22 cellular contexts compared by ENCODE assay signal in the genomic region with DNA sequence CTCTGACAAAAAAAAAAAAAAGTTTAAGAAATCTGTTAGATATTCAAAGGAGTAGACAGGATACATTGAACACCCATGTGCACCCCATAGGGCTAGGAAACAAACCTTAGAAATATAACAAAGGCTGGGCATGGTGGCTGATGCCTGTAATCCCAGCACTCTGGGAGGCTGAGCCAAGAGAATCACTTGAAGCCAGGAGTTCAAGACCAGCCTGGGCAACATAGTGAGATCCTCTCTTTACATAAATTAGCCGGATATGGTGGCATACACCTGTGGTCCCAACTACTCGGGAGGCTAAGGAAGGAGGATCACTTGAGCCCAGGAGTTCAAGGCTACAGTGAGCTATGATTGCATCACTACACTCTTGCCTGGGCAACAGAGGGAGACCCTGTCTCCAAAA. TPM values are rescaled to one million over a fixed set of nuclear protein-coding genes. Genes with fewer than 3 reads are reported as not detected.
DNase-seq lines count a peak whose midpoint lies in the region; ATAC-seq, FAIRE-seq and TF ChIP-seq lines count a peak whose summit lies in the region.
"Had no signal": no experiment of that assay in that cellular context is flagged by ENCODE, and none has a peak within 500 bp of the region (broad histone marks: within the 10 kb centered on the region; RNA-seq: fewer than 3 reads in every experiment).

No MANE protein-coding gene starts in this region.

- H2AFZ ChIP-seq in K562 (ENCODE audit: low read depth, low read length): no peak overlapping the region

- TF ChIP-seq POLR2A in K562 (conservative IDR thresholded peaks at IDR 0.05): no peak

- TF ChIP-seq CTCF in RWPE1 (conservative IDR thresholded peaks at IDR 0.05; ENCODE audit: low read depth) (no peak), K562 (IDR thresholded peaks at IDR 0.05 in 2 of 3, conservative IDR thresholded peaks at IDR 0.05 in 1 of 3; ENCODE audit: insufficient read depth in 2 of 3, low read depth in 1 of 3, low read length in 3 of 3) (no peak), foreskin fibroblast (IDR thresholded peaks at IDR 0.05; ENCODE audit: low read depth, low read length) (no peak), foreskin keratinocyte (conservative IDR thresholded peaks at IDR 0.05) (no peak)

- H3K4me1 ChIP-seq in K562 (replicated peaks in 1 of 2; ENCODE audit: control insufficient read depth in 2 of 2, insufficient read depth in 2 of 2, low read length in 2 of 2) (peaks cover 12 to 21% of the 10 kb centered on the region in 2 experiments), foreskin keratinocyte (peaks cover 7% of the 10 kb centered on the region)
- H3K4me1 ChIP-seq: Caco-2 had no signal

- peaks cover 24% of the 10 kb centered on the region for H3K4me1 Mint-ChIP-seq in stimulated activated naive CD8-positive, alpha-beta T cell treated with anti-CD3 and anti-CD28 coated beads, Interleukin-15, amount 100 ng/mL, for 72 hours

- FAIRE-seq in K562 (lab: Jason Lieb, UNC): no peak
- FAIRE-seq: A549, D721Med, G401.6, GM12891, GM19239 had no signal

- H3K4me3 ChIP-seq in K562 (no peak overlapping the region), foreskin fibroblast (ENCODE audit: low read depth in 1 of 2, low read length in 2 of 2) (no peak overlapping the region)
- H3K4me3 ChIP-seq: A549; BLaER1 treated with 17β-estradiol and CSF1 and Interleukin-3, amounts not matched to agents 10 nM and 100 nM had no signal

- DNase-seq in stimulated activated naive CD8-positive, alpha-beta T cell treated with anti-CD3 and anti-CD28 coated beads, Interleukin-15, amount 100 ng/mL, for 72 hours: no peak
- no peak for DNase-seq in stimulated activated naive CD8-positive, alpha-beta T cell treated with anti-CD3 and anti-CD28 coated beads, Interleukin-15, Interleukin-2, amounts not matched to agents 100 U/mL and 50 U/mL, for 24 hours
- DNase-seq in RWPE1 (ENCODE audit: low spot score): no peak
- no peak for DNase-seq in K562 (ENCODE audit: extremely low read depth in 1 of 4, low spot score in 3 of 4)
- no peak for DNase-seq in foreskin fibroblast
- DNase-seq in posterior cingulate gyrus: no peak
- no peak for DNase-seq in foreskin keratinocyte
- DNase-seq: AML-193; Caco-2; Calu3; CD4-positive, alpha-beta T cell; CD8-positive, alpha-beta T cell; DMS79 treated with DMSO at 0.1 percent for 48 hours; GF-D8 had no signal

- WGBS in K562 (ENCODE audit: insufficient coverage, low coverage, missing lambda C conversion rate): 36% methylated on average over 2 of the region's 2 CpGs

- no peak overlapping the region for H3K4me3 Mint-ChIP-seq in stimulated activated naive CD8-positive, alpha-beta T cell treated with anti-CD3 and anti-CD28 coated beads, Interleukin-15, amount 100 ng/mL, for 72 hours
- H3K4me3 Mint-ChIP-seq: CD4-positive, alpha-beta T cell; CD8-positive, alpha-beta T cell had no signal

- H3K79me2 ChIP-seq in K562 (ENCODE audit: control insufficient read depth, insufficient read depth, low read length): no peaks in the 10 kb centered on the region

- TF ChIP-seq RAD21 in K562 (CRISPR knock-in tag; conservative IDR thresholded peaks at IDR 0.05 in 1 of 2, IDR thresholded peaks at IDR 0.05 in 1 of 2): no peak

- no peaks in the 10 kb centered on the region for H3K9me1 ChIP-seq in K562 (ENCODE audit: control insufficient read depth, insufficient read depth, low read length)

- in situ Hi-C loops in K562 (cut with MboI): no loop called here

- no peaks in the 10 kb centered on the region for H3K9me3 Mint-ChIP-seq in stimulated activated naive CD8-positive, alpha-beta T cell treated with anti-CD3 and anti-CD28 coated beads, Interleukin-15, amount 100 ng/mL, for 72 hours
- H3K9me3 Mint-ChIP-seq: CD4-positive, alpha-beta T cell; CD8-positive, alpha-beta T cell had no signal

- TF ChIP-seq EP300 in K562 (IDR thresholded peaks at IDR 0.05; ENCODE audit: low read length): no peak

- BruUV-seq in K562 (replicated peaks; lab: Mats Ljungman, UMichigan): no TSS peak

- CTCF ChIA-PET in RWPE1 (lab: Yijun Ruan, JAX): interaction anchor here (0.6 to 0.7 kb wide), 2 partner anchors 85 to 197 kb away, joined by 3 to 4 read pairs; no protein-coding TSS in a partner anchor
- CTCF ChIA-PET in K562 (lab: Yijun Ruan, JAX; ENCODE audit: low intra/inter-chr PET ratio): no interaction called here

- H3K27me3 Mint-ChIP-seq in stimulated activated naive CD8-positive, alpha-beta T cell treated with anti-CD3 and anti-CD28 coated beads, Interleukin-15, amount 100 ng/mL, for 72 hours: peaks cover 25% of the 10 kb centered on the region
- H3K27me3 Mint-ChIP-seq: B cell had no signal

- intact Hi-C loops in K562 (cut with micrococcal nuclease): no loop called here
- intact Hi-C loops in posterior cingulate gyrus (cut with DNase I): no loop called here

- 0 out of 2 replicates have a peak, but pooled peaks cover 3% of the 10 kb centered on the region for H4K20me1 ChIP-seq in K562 (replicated peaks; ENCODE audit: control insufficient read depth, insufficient read depth, low read length)

- peak overlapping the region; percentile 98; the same call in 1 of the 2 replicates for H3K27ac ChIP-seq in RWPE1
- H3K27ac ChIP-seq in K562 (ENCODE audit: extremely low read depth, low read depth, low read length): no peak overlapping the region
- no peak overlapping the region for H3K27ac ChIP-seq in foreskin keratinocyte
- H3K27ac ChIP-seq: A549; BLaER1 treated with 17β-estradiol and CSF1 and Interleukin-3, amounts not matched to agents 10 nM and 100 nM; C4-2B had no signal

- POLR2A ChIA-PET in RWPE1 (lab: Yijun Ruan, JAX; ENCODE audit: low non-redundant PET): no interaction called here
- POLR2A ChIA-PET in K562 (lab: Yijun Ruan, JAX): interaction anchor here (0.7 kb wide), 1 partner anchor 106 kb away, joined by 3 read pairs; no protein-coding TSS in a partner anchor

- peak overlapping the region; percentile 46 to 63 for H3K27ac Mint-ChIP-seq in stimulated activated naive CD8-positive, alpha-beta T cell treated with anti-CD3 and anti-CD28 coated beads, Interleukin-15, amount 100 ng/mL, for 72 hours
- H3K27ac Mint-ChIP-seq: B cell; CD4-positive, alpha-beta T cell; CD8-positive, alpha-beta T cell had no signal

- no peak overlapping the region for H3K4me2 ChIP-seq in K562 (ENCODE audit: insufficient read depth, low read length)
- H3K4me2 ChIP-seq: A549 had no signal

- no peak overlapping the region for H3K9ac ChIP-seq in K562 (ENCODE audit: insufficient read depth in 1 of 2, low read depth in 2 of 2, low read length in 2 of 2)
- H3K9ac ChIP-seq: BLaER1 treated with 17β-estradiol and CSF1 and Interleukin-3, amounts not matched to agents 10 nM and 100 nM had no signal

- no peaks in the 10 kb centered on the region for H3K36me3 ChIP-seq in K562 (ENCODE audit: control insufficient read depth, insufficient read depth, low read length)

- H3K9me3 ChIP-seq in K562 (replicated peaks; ENCODE audit: control insufficient read depth, insufficient read depth, low read depth, low read length): no peaks in the 10 kb centered on the region
- H3K9me3 ChIP-seq: A549; BLaER1 treated with 17β-estradiol and CSF1 and Interleukin-3, amounts not matched to agents 10 nM and 100 nM; Caco-2 had no signal

- H3K27me3 ChIP-seq in K562 (ENCODE audit: control insufficient read depth in 2 of 2, insufficient read depth in 2 of 2, low read length in 2 of 2) (no peaks in the 10 kb centered on the region), foreskin keratinocyte (no peaks in the 10 kb centered on the region)
- H3K27me3 ChIP-seq: BLaER1 treated with 17β-estradiol and CSF1 and Interleukin-3, amounts not matched to agents 10 nM and 100 nM had no signal

- no peak for ATAC-seq in stimulated activated naive CD8-positive, alpha-beta T cell treated with anti-CD3 and anti-CD28 coated beads, Interleukin-15, amount 100 ng/mL, for 72 hours
- ATAC-seq in stimulated activated naive CD8-positive, alpha-beta T cell treated with anti-CD3 and anti-CD28 coated beads, Interleukin-15, Interleukin-2, amounts not matched to agents 100 U/mL and 50 U/mL, for 24 hours: no peak
- ATAC-seq in K562 (no peak), foreskin keratinocyte (no peak)
- ATAC-seq: A549; CD8-positive, alpha-beta T cell had no signal

RNA-seq across cellular contexts. Expression of gene CLIP2, which starts 15.3 kb away (rescaled TPM):
- total RNA-seq in K562 (2011; cell fraction: chromatin; rRNA removed; ENCODE audit: low replicate concordance): 13.7 and 50.4 TPM in 2 replicates
- 18.6 and 27.8 TPM in 2 replicates for total RNA-seq in K562 (2011; cell fraction: nucleolus; rRNA removed)
- total RNA-seq in K562 (2011; cell fraction: nucleoplasm; rRNA removed): 13.9 and 16.6 TPM in 2 replicates
- 3.4 and 4.2 TPM in 2 replicates for total RNA-seq in K562 (2014; rRNA removed)
- total RNA-seq in K562 (2014; rRNA removed; fragmentation: Illumina TruSeq; extraction: Trizol): 0.91 and 1.8 TPM in 2 replicates
- total RNA-seq in K562 (2015; rRNA removed; fragmentation: Illumina TruSeq; extraction: Trizol): 3.1 and 3.8 TPM in 2 replicates
- 4.3 and 5.4 TPM in 2 replicates for total RNA-seq in K562 (2021)
- 2.1 and 3.9 TPM in 2 replicates for polyA plus RNA-seq in K562 (2011; rRNA removed)
- polyA plus RNA-seq in K562 (2011; cell fraction: cytosol; rRNA removed): 3.0 and 3.4 TPM in 2 replicates
- 5.0 and 8.1 TPM in 2 replicates for polyA plus RNA-seq in K562 (2011; cell fraction: nucleus; rRNA removed)
- polyA plus RNA-seq in K562 (2012): 3.5 and 6.6 TPM in 2 replicates
- polyA plus RNA-seq in K562 (2014; fragmentation: Illumina TruSeq; extraction: Trizol): 2.5 and 2.8 TPM in 2 replicates
- polyA plus RNA-seq in K562 (2014; fragmentation: Nextera tagmentation; extraction: Ambion mirVana): under 1 TPM; 0.07 to 0.10 TPM
- polyA plus RNA-seq in K562 (2014; rRNA removed): 1.9 and 2.4 TPM in 2 replicates
- 4.3 and 5.5 TPM in 2 replicates for polyA minus RNA-seq in K562 (2011; rRNA and poly(A)+ RNA removed)
- 5.6 and 10.7 TPM in 2 replicates for polyA minus RNA-seq in K562 (2011; cell fraction: cytosol; rRNA and poly(A)+ RNA removed)
- 10.0 and 11.3 TPM in 2 replicates for polyA minus RNA-seq in K562 (2011; cell fraction: nucleus; rRNA and poly(A)+ RNA removed)
- 11.9 and 12.7 TPM in 2 replicates for total RNA-seq in foreskin keratinocyte
- 5.4 and 5.7 TPM in 2 replicates for polyA plus RNA-seq in foreskin keratinocyte

RNA-seq across cellular contexts. Expression of gene RFC2, which starts 50.4 kb away (rescaled TPM):
- 39.7 and 82.7 TPM in 2 replicates for total RNA-seq in K562 (2011; cell fraction: chromatin; rRNA removed; ENCODE audit: low replicate concordance)
- total RNA-seq in K562 (2011; cell fraction: nucleolus; rRNA removed): 54.0 and 64.9 TPM in 2 replicates
- total RNA-seq in K562 (2011; cell fraction: nucleoplasm; rRNA removed): 37.6 and 46.7 TPM in 2 replicates
- total RNA-seq in K562 (2014; rRNA removed) (93.6 and 123 TPM in 2 replicates), K562 (2014; rRNA removed; fragmentation: Illumina TruSeq; extraction: Trizol) (96.6 and 99.8 TPM in 2 replicates), K562 (2015; rRNA removed; fragmentation: Illumina TruSeq; extraction: Trizol) (122 and 126 TPM in 2 replicates), K562 (2021) (102 and 104 TPM in 2 replicates), foreskin keratinocyte (59.8 and 62.6 TPM in 2 replicates)
- polyA plus RNA-seq in K562 (2011; rRNA removed) (78.2 and 109 TPM in 2 replicates), K562 (2014; fragmentation: Illumina TruSeq; extraction: Trizol) (156 and 161 TPM in 2 replicates), K562 (2014; fragmentation: Nextera tagmentation; extraction: Ambion mirVana) (10 to 100 TPM; 32.5 to 55.6 TPM), K562 (2014; rRNA removed) (112 and 124 TPM in 2 replicates), foreskin keratinocyte (64.2 and 73.3 TPM in 2 replicates)
- 62.5 and 86.6 TPM in 2 replicates for polyA plus RNA-seq in K562 (2011; cell fraction: cytosol; rRNA removed)
- 21.3 and 32.9 TPM in 2 replicates for polyA plus RNA-seq in K562 (2011; cell fraction: nucleus; rRNA removed)
- polyA plus RNA-seq in K562 (2012): 86.3 and 99.6 TPM in 2 replicates
- 85.5 and 125 TPM in 2 replicates for polyA minus RNA-seq in K562 (2011; rRNA and poly(A)+ RNA removed)
- polyA minus RNA-seq in K562 (2011; cell fraction: cytosol; rRNA and poly(A)+ RNA removed): 72.1 and 79.1 TPM in 2 replicates
- 22.2 and 22.7 TPM in 2 replicates for polyA minus RNA-seq in K562 (2011; cell fraction: nucleus; rRNA and poly(A)+ RNA removed)
